Comparison of ENCODE assay signal across 8 cellular contexts in the genomic region with DNA sequence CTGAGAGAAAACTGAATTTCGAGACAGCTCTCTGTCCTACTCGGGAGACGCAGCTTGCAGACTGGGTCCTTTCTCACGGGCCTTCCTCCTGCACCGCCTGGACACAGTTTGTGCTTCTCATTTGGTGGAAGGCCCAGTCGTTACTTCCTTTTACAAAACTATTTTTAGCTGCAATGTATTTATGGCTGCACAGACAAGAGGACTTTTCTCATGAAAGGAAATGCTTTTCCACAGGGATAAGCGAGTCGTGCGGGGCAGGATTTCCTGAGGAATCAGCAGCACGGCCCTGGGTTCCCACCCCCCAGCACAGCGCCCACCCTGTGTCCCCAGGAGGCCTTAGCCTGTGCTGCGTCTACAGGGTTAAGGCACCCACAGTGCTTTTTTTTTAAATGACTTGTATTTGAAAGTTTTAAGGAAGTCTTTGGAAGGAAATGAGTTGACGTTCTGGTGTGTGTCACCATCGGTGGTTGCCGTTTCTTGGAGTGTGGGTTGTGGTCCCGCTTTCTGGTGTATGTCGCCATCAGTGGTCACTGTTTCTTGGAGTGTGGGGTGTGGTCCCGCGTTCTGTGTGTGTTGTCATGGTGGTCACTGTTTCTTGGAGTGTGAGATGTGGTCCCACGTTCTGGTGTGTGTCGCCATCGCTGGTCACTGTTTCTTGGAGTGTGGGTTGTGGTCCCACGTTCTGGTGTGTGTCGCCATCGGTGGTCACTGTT. TPM values are rescaled to one million over a fixed set of nuclear protein-coding genes. Genes with fewer than 3 reads are reported as not detected.
A peak's percentile ranks its signal among the peaks of the same experiment; 100 is the strongest.
DNase-seq lines count a peak whose midpoint lies in the region; ATAC-seq and TF ChIP-seq lines count a peak whose summit lies in the region.

No MANE protein-coding gene starts in this region.

- peaks cover 32 to 33% of the 10 kb centered on the region in 2 donors for H3K36me3 Mint-ChIP-seq in CD14-positive monocyte
- H3K36me3 Mint-ChIP-seq in memory B cell = peaks cover 8% of the 10 kb centered on the region

- TF ChIP-seq CTCF in CD14-positive monocyte (IDR thresholded peaks at IDR 0.05) = no peak
- TF ChIP-seq CTCF in ascending aorta (IDR thresholded peaks at IDR 0.05) = no peak
- TF ChIP-seq CTCF in WERI-Rb-1 (IDR thresholded peaks at IDR 0.05; ENCODE audit: low read depth, low read length) = no peak

- ATAC-seq in HG03432 (IDR thresholded peaks at IDR 0.05; ENCODE audit: unreplicated experiment) = peak; percentile 46
- peak; percentile 70 for ATAC-seq in memory B cell (ENCODE audit: low read depth)
- no peak for ATAC-seq in aorta (ENCODE audit: low FRiP score)

- H3K27ac ChIP-seq in ascending aorta (peak overlapping the region; percentile 84 to 87), aorta (ENCODE audit: low read depth in 1 of 2, low read length in 2 of 2) (peak overlapping the region; percentile 58 to 81), WERI-Rb-1 (no peak overlapping the region)

- H3K27me3 Mint-ChIP-seq in CD14-positive monocyte (ENCODE audit: low read depth in 3 of 3) (peaks cover 0 to 24% (median 8%) of the 10 kb centered on the region in 3 donors), memory B cell (no peaks in the 10 kb centered on the region)

- H3K36me3 ChIP-seq in ascending aorta (no peaks in the 10 kb centered on the region), aorta (ENCODE audit: control insufficient read depth in 1 of 2, insufficient read depth in 2 of 2, low read length in 1 of 2) (no peaks in the 10 kb centered on the region), WERI-Rb-1 (no peaks in the 10 kb centered on the region)

- intact Hi-C loops in CD14-positive monocyte (cut with micrococcal nuclease) = loop anchor here in 1 of 2 donors (5.0 kb wide), 2 partner anchors 49 to 51 kb away; a partner anchor contains a TSS
- intact Hi-C loops in ascending aorta (cut with DNase I) = no loop called here
- intact Hi-C loops in aorta (cut with DNase I) = loop anchor here in 1 of 2 donors (2.0 to 5.0 kb wide), 2 partner anchors 42 to 71 kb away; no protein-coding TSS in a partner anchor

- peak overlapping the region; percentile 62 to 83 for H3K4me3 Mint-ChIP-seq in CD14-positive monocyte
- peak overlapping the region; percentile 83 for H3K4me3 Mint-ChIP-seq in memory B cell

- H3K9me3 Mint-ChIP-seq in CD14-positive monocyte (peaks cover 0 to 6% (median 0%) of the 10 kb centered on the region in 7 donors), memory B cell (peaks cover 1% of the 10 kb centered on the region)

- DNase-seq in CD14-positive monocyte (ENCODE audit: low spot score) (peak; percentile 96), ascending aorta (ENCODE audit: low spot score in 2 of 2) (peak in 1 of 2 donors; percentile 78), memory B cell (ENCODE audit: low spot score in 2 of 2) (peak in 1 of 2 donors; percentile 36), aorta (peak; percentile 68 to 76), HCEC 1CT (no peak), WERI-Rb-1 (no peak), islet precursor cell (no peak)

- peak overlapping the region in 1 of 2 donors; percentile 35 for H3K4me3 ChIP-seq in ascending aorta
- no peak overlapping the region for H3K4me3 ChIP-seq in aorta (ENCODE audit: low read length in 2 of 2)
- H3K4me3 ChIP-seq in WERI-Rb-1 (ENCODE audit: low read depth, low read length) = no peak overlapping the region

- H3K27me3 ChIP-seq in ascending aorta (no peaks in the 10 kb centered on the region), aorta (ENCODE audit: control insufficient read depth in 1 of 2, insufficient read depth in 2 of 2, low read length in 1 of 2) (no peaks in the 10 kb centered on the region), WERI-Rb-1 (ENCODE audit: insufficient read depth, low read depth, severe bottlenecking) (no peaks in the 10 kb centered on the region)

- no peaks in the 10 kb centered on the region for H3K9me3 ChIP-seq in ascending aorta
- no peaks in the 10 kb centered on the region for H3K9me3 ChIP-seq in aorta (ENCODE audit: control insufficient read depth, low read length)
- no peaks in the 10 kb centered on the region for H3K9me3 ChIP-seq in WERI-Rb-1 (ENCODE audit: severe bottlenecking)

- H3K4me1 Mint-ChIP-seq in CD14-positive monocyte (peaks cover 83% of the 10 kb centered on the region), memory B cell (peaks cover 45% of the 10 kb centered on the region)

- WGBS in aorta, 2 donors = 23 to 28% methylated on average over 25 of the region's 25 CpGs

- peak overlapping the region; percentile 98 to 99 (median 99) for H3K27ac Mint-ChIP-seq in CD14-positive monocyte
- peak overlapping the region; percentile 90 for H3K27ac Mint-ChIP-seq in memory B cell

- H3K4me1 ChIP-seq in ascending aorta (peaks cover 28 to 48% of the 10 kb centered on the region in 2 donors), aorta (ENCODE audit: control insufficient read depth in 1 of 2, insufficient read depth in 2 of 2, low read length in 2 of 2) (peaks cover 4 to 8% of the 10 kb centered on the region in 2 donors)

RNA-seq across cellular contexts. Expression of a gene that starts 50.9 kb away (rescaled TPM):
- polyA plus RNA-seq in CD14-positive monocyte (1 to 10 TPM in 1 of 2 donors, under 1 TPM in 1; 0.87 to 2.9 TPM), aorta (10 to 100 TPM; 37.7 to 43.4 TPM)
- total RNA-seq in ascending aorta (81.2 TPM), aorta (100 to 1,000 TPM in 1 of 2 donors, 10 to 100 TPM in 1; 66.4 to 112 TPM)

Comparison
In these comparisons a context has a peak if more than half of its experiments do, and no peak if none do; other contexts are left out.
1. DNase-seq: peak in CD14-positive monocyte (single experiment) and aorta (2 of 2); none in HCEC 1CT (single experiment), WERI-Rb-1 (single experiment) and islet precursor cell (single experiment).